ENCODE assay signal across 18 cellular contexts in the genomic region with DNA sequence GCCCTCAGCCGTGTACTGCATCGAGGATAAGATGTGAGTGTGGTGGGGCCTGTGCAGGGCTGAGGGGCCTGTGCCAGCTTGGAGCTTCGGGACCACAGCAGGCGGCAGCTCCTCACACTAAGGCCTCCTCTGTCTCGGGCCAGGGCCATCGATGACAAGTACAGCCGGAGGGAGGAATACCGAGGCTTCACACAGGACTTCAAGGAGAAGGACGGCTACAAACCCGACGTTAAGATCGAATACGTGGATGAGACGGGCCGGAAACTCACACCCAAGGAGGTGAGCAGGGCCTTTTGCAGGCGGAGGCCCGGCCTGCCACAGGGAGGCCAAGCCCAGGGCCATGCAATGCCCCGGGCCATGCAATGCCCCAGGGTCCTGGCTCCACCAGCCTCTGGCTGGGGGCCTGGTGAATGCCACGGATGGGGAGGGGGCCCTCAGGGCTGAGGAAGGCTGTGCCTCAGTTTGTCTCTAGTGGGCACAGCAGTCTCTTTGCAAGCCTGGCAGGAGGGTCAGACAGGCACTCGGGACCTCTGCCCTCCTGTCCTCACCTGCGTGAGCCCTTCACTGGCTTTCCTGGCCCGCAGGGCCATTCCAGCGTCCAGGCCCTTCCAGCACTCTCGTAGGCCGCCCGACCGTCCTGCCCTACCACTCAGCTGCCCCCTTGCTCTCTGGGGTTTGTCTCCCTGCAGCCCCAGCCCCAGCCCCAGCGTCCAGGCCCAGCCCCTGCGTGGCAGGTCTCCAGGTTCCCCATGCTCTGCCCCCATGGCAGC. TPM values are rescaled to one million over a fixed set of nuclear protein-coding genes. Genes with fewer than 3 reads are reported as not detected.
DNase-seq lines count a peak whose midpoint lies in the region; ATAC-seq and TF ChIP-seq lines count a peak whose summit lies in the region.
"Had no signal": no experiment of that assay in that cellular context is flagged by ENCODE, and none has a peak within 500 bp of the region (broad histone marks: within the 10 kb centered on the region; RNA-seq: fewer than 3 reads in every experiment).

No MANE protein-coding gene starts in this region.

- ATAC-seq in HCT116 (no peak), GM18858 (IDR thresholded peaks at IDR 0.05; ENCODE audit: unreplicated experiment) (no peak)
- no peak for ATAC-seq in stimulated activated naive B cell treated with anti-CD40 and anti-IgM and Interleukin-4, amounts not matched to agents 10 μg/mL and 1 μg/mL and 100 μg/mL, for 72 hours (replicated peaks)
- ATAC-seq: CD8-positive, alpha-beta T cell had no signal

- no peak for TF ChIP-seq RAD21 in HCT116 (IDR thresholded peaks at IDR 0.05; ENCODE audit: low read depth)

- BruUV-seq in HCT116 (replicated peaks; lab: Mats Ljungman, UMichigan) = no TSS peak

- H3K27ac ChIP-seq in HCT116 (ENCODE audit: low read depth, low read length) (no peak overlapping the region), tibial artery (no peak overlapping the region)
- H3K27ac ChIP-seq: C4-2B, HL-60 had no signal

- no peak for TF ChIP-seq CTCF in HCT116 (IDR thresholded peaks at IDR 0.05 in 2 of 3, conservative IDR thresholded peaks at IDR 0.05 in 1 of 3; ENCODE audit: borderline replicate concordance in 1 of 3, insufficient read depth in 1 of 3, low read depth in 2 of 3, low read length in 2 of 3)
- TF ChIP-seq CTCF in tibial artery (IDR thresholded peaks at IDR 0.05) = no peak

- no peaks in the 10 kb centered on the region for H3K9me3 Mint-ChIP-seq in activated T-cell treated with anti-CD3 and anti-CD28 coated beads, Interleukin-2, amount 50 U/mL, for 24 hours
- no peaks in the 10 kb centered on the region for H3K9me3 Mint-ChIP-seq in dendritic cell treated with granulocyte-macrophage colony-stimulating factor and Interleukin-4, amounts not matched to agents 40 ng/mL and 50 ng/mL, for 4 days
- no peaks in the 10 kb centered on the region for H3K9me3 Mint-ChIP-seq in stimulated activated naive B cell treated with anti-CD40 and anti-IgM and Interleukin-4, amounts not matched to agents 10 μg/mL and 1 μg/mL and 100 μg/mL, for 72 hours
- H3K9me3 Mint-ChIP-seq: CD8-positive, alpha-beta T cell had no signal

- no peak for DNase-seq in activated T-cell treated with anti-CD3 and anti-CD28 coated beads, Interleukin-2, amount 50 U/mL, for 24 hours
- DNase-seq in activated T-cell treated with anti-CD3 and anti-CD28 coated beads, Interleukin-2, amount 50 U/mL, for 1 hour = no peak
- DNase-seq in HCT116 (ENCODE audit: low read depth, low spot score) (no peak), tibial artery (no peak)
- DNase-seq in stimulated activated naive B cell treated with anti-CD40 and anti-IgM and Interleukin-4, amounts not matched to agents 10 μg/mL and 1 μg/mL and 100 μg/mL, for 72 hours = no peak
- no peak for DNase-seq in activated effector memory CD4-positive, alpha-beta T cell treated with anti-CD3 and anti-CD28 coated beads, Interleukin-2, amount 50 U/mL, for 16 hours
- DNase-seq: BE2C; CD8-positive, alpha-beta T cell; COR-L47; DMS153; DND-41; GDM1 had no signal

- peak overlapping the region; percentile 52 for H3K27ac Mint-ChIP-seq in activated T-cell treated with anti-CD3 and anti-CD28 coated beads, Interleukin-2, amount 50 U/mL, for 24 hours
- peak overlapping the region; percentile 52 for H3K27ac Mint-ChIP-seq in dendritic cell treated with granulocyte-macrophage colony-stimulating factor and Interleukin-4, amounts not matched to agents 40 ng/mL and 50 ng/mL, for 4 days
- peak overlapping the region; percentile 42 for H3K27ac Mint-ChIP-seq in stimulated activated naive B cell treated with anti-CD40 and anti-IgM and Interleukin-4, amounts not matched to agents 10 μg/mL and 1 μg/mL and 100 μg/mL, for 72 hours
- H3K27ac Mint-ChIP-seq: CD8-positive, alpha-beta T cell had no signal

- CTCF ChIA-PET in HCT116 (lab: Charles Lee) = no interaction called here

- no peak overlapping the region for H3K4me3 Mint-ChIP-seq in activated T-cell treated with anti-CD3 and anti-CD28 coated beads, Interleukin-2, amount 50 U/mL, for 24 hours
- no peak overlapping the region for H3K4me3 Mint-ChIP-seq in dendritic cell treated with granulocyte-macrophage colony-stimulating factor and Interleukin-4, amounts not matched to agents 40 ng/mL and 50 ng/mL, for 4 days
- no peak overlapping the region for H3K4me3 Mint-ChIP-seq in stimulated activated naive B cell treated with anti-CD40 and anti-IgM and Interleukin-4, amounts not matched to agents 10 μg/mL and 1 μg/mL and 100 μg/mL, for 72 hours
- H3K4me3 Mint-ChIP-seq: CD8-positive, alpha-beta T cell had no signal

- H3K9ac ChIP-seq in HCT116 (ENCODE audit: low read length) = no peak overlapping the region

- H3K9me2 ChIP-seq in HCT116 (ENCODE audit: insufficient read depth) = no peaks in the 10 kb centered on the region

- POLR2A ChIA-PET in HCT116 (lab: Charles Lee) = no interaction called here

- H3K36me3 ChIP-seq in HCT116 (ENCODE audit: control insufficient read depth in 1 of 2, insufficient read depth in 2 of 2, low read length in 2 of 2) = peaks cover 6 to 7% of the 10 kb centered on the region in 2 experiments; a peak in 2 of 4 replicates
- H3K36me3 ChIP-seq in tibial artery = peaks cover 29 to 71% (median 46%) of the 10 kb centered on the region in 3 donors

- no peaks in the 10 kb centered on the region for H3K27me3 Mint-ChIP-seq in activated T-cell treated with anti-CD3 and anti-CD28 coated beads, Interleukin-2, amount 50 U/mL, for 24 hours
- H3K27me3 Mint-ChIP-seq in dendritic cell treated with granulocyte-macrophage colony-stimulating factor and Interleukin-4, amounts not matched to agents 40 ng/mL and 50 ng/mL, for 4 days = no peaks in the 10 kb centered on the region
- H3K27me3 Mint-ChIP-seq in stimulated activated naive B cell treated with anti-CD40 and anti-IgM and Interleukin-4, amounts not matched to agents 10 μg/mL and 1 μg/mL and 100 μg/mL, for 72 hours = no peaks in the 10 kb centered on the region

- TF ChIP-seq POLR2A in HCT116 (IDR thresholded peaks at IDR 0.05; ENCODE audit: borderline replicate concordance, extremely low read depth, insufficient read depth, insufficient read length) = no peak

- H3K4me1 ChIP-seq in HCT116 (ENCODE audit: control insufficient read depth in 1 of 2, insufficient read depth in 2 of 2, low read length in 2 of 2) (no peaks in the 10 kb centered on the region), tibial artery (no peaks in the 10 kb centered on the region)
- H3K4me1 ChIP-seq: BE2C had no signal

- H3K9me3 ChIP-seq in HCT116 (ENCODE audit: control insufficient read depth in 1 of 2, insufficient read depth in 1 of 2, low read depth in 1 of 2, low read length in 2 of 2) = no peaks in the 10 kb centered on the region
- no peaks in the 10 kb centered on the region for H3K9me3 ChIP-seq in tibial artery
- H3K9me3 ChIP-seq: BE2C had no signal

- H3K79me2 ChIP-seq in HCT116 (ENCODE audit: insufficient read depth, low read length) = no peaks in the 10 kb centered on the region

- no peaks in the 10 kb centered on the region for H3K27me3 ChIP-seq in HCT116 (ENCODE audit: insufficient read depth, low read length)
- H3K27me3 ChIP-seq in tibial artery = no peaks in the 10 kb centered on the region
- H3K27me3 ChIP-seq: BE2C had no signal

- RAD21 ChIA-PET in HCT116 (lab: Charles Lee; ENCODE audit: low non-redundant PET in 1 of 2, low total read pairs in 2 of 2, uncharacterized antibody in 2 of 2, unreplicated experiment in 2 of 2) = no interaction called here

- H3K36me3 Mint-ChIP-seq in activated T-cell treated with anti-CD3 and anti-CD28 coated beads, Interleukin-2, amount 50 U/mL, for 24 hours (ENCODE audit: low read depth) = peaks cover 66% of the 10 kb centered on the region
- peaks cover 70% of the 10 kb centered on the region for H3K36me3 Mint-ChIP-seq in dendritic cell treated with granulocyte-macrophage colony-stimulating factor and Interleukin-4, amounts not matched to agents 40 ng/mL and 50 ng/mL, for 4 days (ENCODE audit: low read depth)
- H3K36me3 Mint-ChIP-seq in stimulated activated naive B cell treated with anti-CD40 and anti-IgM and Interleukin-4, amounts not matched to agents 10 μg/mL and 1 μg/mL and 100 μg/mL, for 72 hours = peaks cover 47 to 54% of the 10 kb centered on the region in 2 donors

- no peak overlapping the region for H3K4me2 ChIP-seq in HCT116 (ENCODE audit: low read length)

- H4K20me1 ChIP-seq in HCT116 (ENCODE audit: insufficient read depth) = no peaks in the 10 kb centered on the region

- no peaks in the 10 kb centered on the region for H3K4me1 Mint-ChIP-seq in activated T-cell treated with anti-CD3 and anti-CD28 coated beads, Interleukin-2, amount 50 U/mL, for 24 hours (ENCODE audit: low read depth)
- H3K4me1 Mint-ChIP-seq in dendritic cell treated with granulocyte-macrophage colony-stimulating factor and Interleukin-4, amounts not matched to agents 40 ng/mL and 50 ng/mL, for 4 days (ENCODE audit: low read depth) = peaks cover 21% of the 10 kb centered on the region
- no peaks in the 10 kb centered on the region for H3K4me1 Mint-ChIP-seq in stimulated activated naive B cell treated with anti-CD40 and anti-IgM and Interleukin-4, amounts not matched to agents 10 μg/mL and 1 μg/mL and 100 μg/mL, for 72 hours

- H3K4me3 ChIP-seq in HCT116 (replicated peaks in 1 of 2; ENCODE audit: low read depth in 1 of 2, low read length in 2 of 2) = no peak overlapping the region
- H3K4me3 ChIP-seq in tibial artery = no peak overlapping the region

- H2AFZ ChIP-seq in HCT116 (ENCODE audit: low read depth, low read length, poor library complexity, severe bottlenecking) = no peak overlapping the region

- intact Hi-C loops in HCT116 (cut with micrococcal nuclease) = no loop called here
- intact Hi-C loops in dendritic cell treated with granulocyte-macrophage colony-stimulating factor and Interleukin-4, amounts not matched to agents 40 ng/mL and 50 ng/mL, for 4 days (cut with micrococcal nuclease) = no loop called here
- intact Hi-C loops in tibial artery (cut with DNase I; ENCODE audit: low total_unique reads) = no loop called here

TF ChIP-seq in HCT116, 20 proteins besides CTCF, POLR2A, EP300 and RAD21:
- 0 out of 2 replicates have a peak, but pooled peaks have one; percentile 16 for TF ChIP-seq ZFX (IDR thresholded peaks at IDR 0.05)
- no peak for TF ChIP-seq SIN3A (IDR thresholded peaks at IDR 0.05; ENCODE audit: low read depth)
TF ChIP-seq in HCT116: peak in this region for 1.

RNA-seq across cellular contexts. Expression of a gene that starts 16.3 kb away (rescaled TPM):
- total RNA-seq in HCT116 (2021; ENCODE audit: unreplicated experiment) = 47.9 TPM
- polyA plus RNA-seq in HCT116 (2012) = 70.4 and 70.5 TPM in 2 replicates

RNA-seq across cellular contexts. Expression of a gene that starts 24.2 kb away (rescaled TPM):
- 45.5 TPM for total RNA-seq in HCT116 (2021; ENCODE audit: unreplicated experiment)
- polyA plus RNA-seq in HCT116 (2012) = 35.5 and 36.8 TPM in 2 replicates

RNA-seq across cellular contexts. Expression of a gene that starts 24.5 kb away (rescaled TPM):
- total RNA-seq in HCT116 (2021; ENCODE audit: unreplicated experiment) = 356 TPM
- 221 and 297 TPM in 2 replicates for polyA plus RNA-seq in HCT116 (2012)

RNA-seq across cellular contexts. Expression of a gene that starts 32.5 kb away (rescaled TPM):
- total RNA-seq in HCT116 (2021; ENCODE audit: unreplicated experiment) = not detected
- not detected in 2 replicates for polyA plus RNA-seq in HCT116 (2012)
- total RNA-seq: A172; CD8-positive, alpha-beta T cell; H4 had no signal

RNA-seq across cellular contexts. Expression of a gene that starts 34.0 kb away (rescaled TPM):
- 68.1 TPM for total RNA-seq in HCT116 (2021; ENCODE audit: unreplicated experiment)
- 218 and 244 TPM in 2 replicates for polyA plus RNA-seq in HCT116 (2012)
- total RNA-seq: A172; CD8-positive, alpha-beta T cell; H4 had no signal
